10 cellular contexts compared by ENCODE assay signal in genomic region chr11:58562375-58562800, GRCh38. TPM values are rescaled to one million over a fixed set of nuclear protein-coding genes. Genes with fewer than 3 reads are reported as not detected.
DNase-seq lines count a peak whose midpoint lies in the region; ATAC-seq lines count a peak whose summit lies in the region.
"Had no signal": no experiment of that assay in that cellular context is flagged by ENCODE, and none has a peak within 500 bp of the region (broad histone marks: within the 10 kb centered on the region; RNA-seq: fewer than 3 reads in every experiment).

No MANE protein-coding gene starts in this region.

- H3K4me3 Mint-ChIP-seq in activated CD4-positive, alpha-beta T cell treated with anti-CD3 and anti-CD28 coated beads, Interleukin-2, amount 10 ng/mL, durations not matched to agents 7 days and 5 days: no peak overlapping the region
- no peak overlapping the region for H3K4me3 Mint-ChIP-seq in activated CD4-positive, alpha-beta memory T cell treated with anti-CD3 and anti-CD28 coated beads for 36 hours
- peak overlapping the region; percentile 48 to 49 for H3K4me3 Mint-ChIP-seq in stimulated activated naive CD8-positive, alpha-beta T cell treated with anti-CD3 and anti-CD28 coated beads, Interleukin-15, amount 100 ng/mL, for 72 hours

- intact Hi-C loops in activated CD4-positive, alpha-beta memory T cell treated with anti-CD3 and anti-CD28 coated beads for 36 hours (cut with micrococcal nuclease): no loop called here

- H3K4me1 Mint-ChIP-seq in activated CD4-positive, alpha-beta T cell treated with anti-CD3 and anti-CD28 coated beads, Interleukin-2, amount 10 ng/mL, durations not matched to agents 7 days and 5 days: peaks cover 49% of the 10 kb centered on the region
- H3K4me1 Mint-ChIP-seq in activated CD4-positive, alpha-beta memory T cell treated with anti-CD3 and anti-CD28 coated beads for 36 hours (ENCODE audit: low read depth): peaks cover 47% of the 10 kb centered on the region
- H3K4me1 Mint-ChIP-seq in stimulated activated naive CD8-positive, alpha-beta T cell treated with anti-CD3 and anti-CD28 coated beads, Interleukin-15, amount 100 ng/mL, for 72 hours: peaks cover 56% of the 10 kb centered on the region

- no peaks in the 10 kb centered on the region for H3K9me3 Mint-ChIP-seq in activated CD4-positive, alpha-beta T cell treated with anti-CD3 and anti-CD28 coated beads, Interleukin-2, amount 10 ng/mL, durations not matched to agents 7 days and 5 days
- H3K9me3 Mint-ChIP-seq in activated CD4-positive, alpha-beta memory T cell treated with anti-CD3 and anti-CD28 coated beads for 36 hours: no peaks in the 10 kb centered on the region
- H3K9me3 Mint-ChIP-seq in stimulated activated naive CD8-positive, alpha-beta T cell treated with anti-CD3 and anti-CD28 coated beads, Interleukin-15, amount 100 ng/mL, for 72 hours: no peaks in the 10 kb centered on the region

- no peaks in the 10 kb centered on the region for H3K27me3 Mint-ChIP-seq in activated CD4-positive, alpha-beta T cell treated with anti-CD3 and anti-CD28 coated beads, Interleukin-2, amount 10 ng/mL, durations not matched to agents 7 days and 5 days
- no peaks in the 10 kb centered on the region for H3K27me3 Mint-ChIP-seq in activated CD4-positive, alpha-beta memory T cell treated with anti-CD3 and anti-CD28 coated beads for 36 hours
- H3K27me3 Mint-ChIP-seq in stimulated activated naive CD8-positive, alpha-beta T cell treated with anti-CD3 and anti-CD28 coated beads, Interleukin-15, amount 100 ng/mL, for 72 hours: no peaks in the 10 kb centered on the region

- CTCF ChIA-PET in activated CD4-positive, alpha-beta T cell treated with anti-CD3 and anti-CD28 coated beads, Interleukin-2, amount 10 ng/mL, durations not matched to agents 7 days and 5 days (lab: Charles Lee): interaction anchor here (1.1 kb wide), 1 partner anchor 8 kb away, joined by 3 read pairs; no protein-coding TSS in a partner anchor
- CTCF ChIA-PET in activated CD4-positive, alpha-beta memory T cell treated with anti-CD3 and anti-CD28 coated beads for 36 hours (lab: Charles Lee): interaction anchor here (1.0 to 1.4 kb wide), 3 partner anchors 11 to 68 kb away, joined by 3 to 4 read pairs (median 4); no protein-coding TSS in a partner anchor

- ATAC-seq in HG02884 (IDR thresholded peaks at IDR 0.05; ENCODE audit: unreplicated experiment): peak; percentile 87
- ATAC-seq in stimulated activated naive CD8-positive, alpha-beta T cell treated with anti-CD3 and anti-CD28 coated beads, Interleukin-15, amount 100 ng/mL, for 72 hours: peak; percentile 81

- no peak for DNase-seq in activated CD4-positive, alpha-beta T cell treated with anti-CD3 and anti-CD28 coated beads, Interleukin-2, amount 10 ng/mL, durations not matched to agents 7 days and 5 days
- no peak for DNase-seq in activated CD4-positive, alpha-beta T cell treated with anti-CD3 and anti-CD28 coated beads for 1 hour
- DNase-seq in activated CD4-positive, alpha-beta memory T cell treated with anti-CD3 and anti-CD28 coated beads for 36 hours: no peak
- DNase-seq in stimulated activated naive CD8-positive, alpha-beta T cell treated with anti-CD3 and anti-CD28 coated beads, Interleukin-15, amount 100 ng/mL, for 72 hours: no peak
- DNase-seq in T-helper 9 cell (no peak), DMS 273 treated with DMSO at 0.1 percent for 48 hours (lab: John Stamatoyannopoulos, UW) (no peak)
- DNase-seq in activated CD4-positive, CD25-positive, alpha-beta regulatory T cell treated with anti-CD3 and anti-CD28 coated beads, Interleukin-2, amount 50 U/mL, for 72 hours: no peak

- POLR2A ChIA-PET in activated CD4-positive, alpha-beta T cell treated with anti-CD3 and anti-CD28 coated beads, Interleukin-2, amount 10 ng/mL, durations not matched to agents 7 days and 5 days (lab: Charles Lee): no interaction called here
- POLR2A ChIA-PET in activated CD4-positive, alpha-beta memory T cell treated with anti-CD3 and anti-CD28 coated beads for 36 hours (lab: Charles Lee): interaction anchor here (0.7 kb wide), 1 partner anchor 10 kb away, joined by 3 read pairs; no protein-coding TSS in a partner anchor

- H3K27ac Mint-ChIP-seq in activated CD4-positive, alpha-beta T cell treated with anti-CD3 and anti-CD28 coated beads, Interleukin-2, amount 10 ng/mL, durations not matched to agents 7 days and 5 days: peak overlapping the region; percentile 65
- H3K27ac Mint-ChIP-seq in activated CD4-positive, alpha-beta memory T cell treated with anti-CD3 and anti-CD28 coated beads for 36 hours: peak overlapping the region; percentile 69
- peak overlapping the region; percentile 49 to 91 for H3K27ac Mint-ChIP-seq in stimulated activated naive CD8-positive, alpha-beta T cell treated with anti-CD3 and anti-CD28 coated beads, Interleukin-15, amount 100 ng/mL, for 72 hours

- H3K36me3 Mint-ChIP-seq in activated CD4-positive, alpha-beta T cell treated with anti-CD3 and anti-CD28 coated beads, Interleukin-2, amount 10 ng/mL, durations not matched to agents 7 days and 5 days (ENCODE audit: low read depth): peaks cover 46% of the 10 kb centered on the region
- peaks cover 23% of the 10 kb centered on the region for H3K36me3 Mint-ChIP-seq in activated CD4-positive, alpha-beta memory T cell treated with anti-CD3 and anti-CD28 coated beads for 36 hours

RNA-seq across cellular contexts. Expression of gene LPXN, which starts 13.3 kb away (rescaled TPM):
- total RNA-seq in activated CD4-positive, alpha-beta T cell treated with anti-CD3 and anti-CD28 coated beads, Interleukin-2, amount 10 ng/mL, durations not matched to agents 7 days and 5 days: 100 to 1,000 TPM; 148 to 208 TPM
- total RNA-seq in activated CD4-positive, alpha-beta memory T cell treated with anti-CD3 and anti-CD28 coated beads for 36 hours: 100 to 1,000 TPM; 108 TPM

RNA-seq across cellular contexts. Expression of gene ZFP91, which starts 16.5 kb away (rescaled TPM):
- total RNA-seq in activated CD4-positive, alpha-beta T cell treated with anti-CD3 and anti-CD28 coated beads, Interleukin-2, amount 10 ng/mL, durations not matched to agents 7 days and 5 days: 10 to 100 TPM; 48.8 to 60.9 TPM
- total RNA-seq in activated CD4-positive, alpha-beta memory T cell treated with anti-CD3 and anti-CD28 coated beads for 36 hours: 10 to 100 TPM; 34.9 to 36.1 TPM

RNA-seq across cellular contexts. Expression of gene OR5B21, which starts 54.5 kb away (rescaled TPM):
- total RNA-seq in activated CD4-positive, alpha-beta T cell treated with anti-CD3 and anti-CD28 coated beads, Interleukin-2, amount 10 ng/mL, durations not matched to agents 7 days and 5 days: under 1 TPM in 1 of 2 experiments, not detected in 1; 0.37 TPM
- not detected for total RNA-seq in activated CD4-positive, alpha-beta memory T cell treated with anti-CD3 and anti-CD28 coated beads for 36 hours
- total RNA-seq: H1, omental fat pad had no signal

Comparison
In these comparisons a context has a peak if more than half of its experiments do, and no peak if none do; other contexts are left out.
1. H3K4me3 Mint-ChIP-seq: peak in stimulated activated naive CD8-positive, alpha-beta T cell treated with anti-CD3 and anti-CD28 coated beads, Interleukin-15, amount 100 ng/mL, for 72 hours (2 of 2); none in activated CD4-positive, alpha-beta T cell treated with anti-CD3 and anti-CD28 coated beads, Interleukin-2, amount 10 ng/mL, durations not matched to agents 7 days and 5 days (single experiment) and activated CD4-positive, alpha-beta memory T cell treated with anti-CD3 and anti-CD28 coated beads for 36 hours (single experiment).
2. Peak in every context shown above with its lines, with median percentiles within 50 percentile points of each other: H3K27ac Mint-ChIP-seq.